ENCODE assay signal across 18 cellular contexts in the genomic region with DNA sequence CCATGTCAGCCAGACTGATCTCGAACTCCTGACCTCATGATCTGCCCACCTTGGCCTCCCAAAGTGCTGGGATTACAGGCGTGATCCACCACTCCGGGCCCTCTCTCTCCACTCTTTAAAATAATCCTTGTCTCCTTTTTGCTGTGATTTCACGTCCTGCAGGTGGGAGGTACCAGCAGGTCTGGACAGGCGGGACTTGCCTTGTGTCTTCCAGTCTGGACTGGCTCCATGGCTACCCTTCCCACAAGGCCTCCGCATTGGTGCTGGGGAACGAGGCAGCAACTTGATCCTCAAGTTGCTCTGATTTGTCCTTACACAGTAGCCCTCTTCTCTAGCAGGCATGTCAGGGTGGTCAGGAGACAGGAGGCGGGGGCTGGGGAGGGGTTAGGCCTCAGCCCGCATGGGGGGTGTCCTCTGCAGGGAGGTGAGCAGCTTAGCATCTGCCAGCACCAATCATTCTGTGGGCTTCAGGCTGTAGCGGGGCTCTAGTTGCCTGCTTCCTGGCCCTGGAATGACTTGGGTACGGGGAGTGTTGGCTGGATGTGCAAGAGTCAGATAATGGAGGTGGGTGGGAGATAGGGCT. TPM values are rescaled to one million over a fixed set of nuclear protein-coding genes. Genes with fewer than 3 reads are reported as not detected.
DNase-seq lines count a peak whose midpoint lies in the region; ATAC-seq and TF ChIP-seq lines count a peak whose summit lies in the region.
"Had no signal": no experiment of that assay in that cellular context is flagged by ENCODE, and none has a peak within 500 bp of the region (broad histone marks: within the 10 kb centered on the region; RNA-seq: fewer than 3 reads in every experiment).

No MANE protein-coding gene starts in this region.

- no peaks in the 10 kb centered on the region for H3K79me2 ChIP-seq in HCT116 (ENCODE audit: insufficient read depth, low read length)
- H3K79me2 ChIP-seq in mammary epithelial cell (ENCODE audit: insufficient read depth, low read length) = no peaks in the 10 kb centered on the region

- H3K4me1 Mint-ChIP-seq in neural crest cell = peaks cover 5% of the 10 kb centered on the region

- H3K9me3 ChIP-seq in BLaER1 (no peaks in the 10 kb centered on the region), HCT116 (ENCODE audit: control insufficient read depth in 1 of 2, insufficient read depth in 1 of 2, low read depth in 1 of 2, low read length in 2 of 2) (no peaks in the 10 kb centered on the region), mammary epithelial cell (replicated peaks; ENCODE audit: insufficient read depth, low read length) (no peaks in the 10 kb centered on the region), spleen (no peaks in the 10 kb centered on the region)

- in situ Hi-C loops in mammary epithelial cell (cut with MboI; ENCODE audit: low sequenced_read_pairs in 2 of 2) = loop anchor here (10.0 to 25.0 kb wide), 2 partner anchors 977 to 1095 kb away; partner anchors contain the start of genes CFAP90 (in 1 of the 2), FASTKD3 (in 1 of the 2) and MTRR (in 1 of the 2)

- H3K9me2 ChIP-seq in HCT116 (ENCODE audit: insufficient read depth) = no peaks in the 10 kb centered on the region

- dilution Hi-C loops in mammary epithelial cell (cut with HindIII; ENCODE audit: low sequenced_read_pairs) = no loop called here

- H3K27me3 ChIP-seq in BLaER1 (no peaks in the 10 kb centered on the region), HCT116 (ENCODE audit: insufficient read depth, low read length) (no peaks in the 10 kb centered on the region), mammary epithelial cell (ENCODE audit: insufficient read depth, low read length) (no peaks in the 10 kb centered on the region), spleen (replicated peaks in 1 of 7) (peaks cover 0 to under 1% (median 0%) of the 10 kb centered on the region in 7 donors)

- H3K27ac Mint-ChIP-seq in neural crest cell (ENCODE audit: unreplicated experiment) = peak overlapping the region; percentile 95
- H3K27ac Mint-ChIP-seq: CD8-positive, alpha-beta T cell had no signal

- no peaks in the 10 kb centered on the region for H3K27me3 Mint-ChIP-seq in neural crest cell (ENCODE audit: low read depth)

- 67% methylated on average over 9 of the region's 11 CpGs for WGBS in mammary epithelial cell (ENCODE audit: low coverage, missing lambda C conversion rate)
- whole genome bisulfite sequencing in spleen, 5 donors = 94 to 98% (median 96%) methylated on average over 11 of the region's 11 CpGs

- intact Hi-C loops in HCT116 (cut with micrococcal nuclease) = loop anchor here (5.0 kb wide), 1 partner anchor 1090 kb away; no protein-coding TSS in a partner anchor
- intact Hi-C loops in mammary epithelial cell (cut with micrococcal nuclease) = no loop called here
- intact Hi-C loops in spleen (cut with DNase I; ENCODE audit: low total_unique reads) = loop anchor here (5.0 kb wide), 1 partner anchor 980 kb away; no protein-coding TSS in a partner anchor

- TF ChIP-seq RAD21 in HCT116 (IDR thresholded peaks at IDR 0.05; ENCODE audit: low read depth) = no peak

- H3K4me1 ChIP-seq in BLaER1 (peaks cover 53% of the 10 kb centered on the region), HCT116 (ENCODE audit: control insufficient read depth in 1 of 2, insufficient read depth in 2 of 2, low read length in 2 of 2) (peaks cover 21 to 23% of the 10 kb centered on the region in 2 experiments), mammary epithelial cell (ENCODE audit: insufficient read depth, low read length) (peaks cover 25% of the 10 kb centered on the region), spleen (peaks cover 0 to 23% (median 12%) of the 10 kb centered on the region in 6 donors)

- RAD21 ChIA-PET in HCT116 (lab: Charles Lee; ENCODE audit: low non-redundant PET in 1 of 2, low total read pairs in 2 of 2, uncharacterized antibody in 2 of 2, unreplicated experiment in 2 of 2) = no interaction called here

- CTCF ChIA-PET in HCT116 (lab: Charles Lee) = interaction anchor here (0.9 to 2.0 kb wide), 4 partner anchors 8 to 988 kb away, joined by 3 to 7 read pairs (median 4); no protein-coding TSS in a partner anchor
- CTCF ChIA-PET in mammary epithelial cell (lab: Charles Lee; ENCODE audit: low non-redundant PET) = no interaction called here

- H3K36me3 Mint-ChIP-seq in neural crest cell (ENCODE audit: low read depth) = peaks cover 3% of the 10 kb centered on the region
- H3K36me3 Mint-ChIP-seq: CD8-positive, alpha-beta T cell had no signal

- no peaks in the 10 kb centered on the region for H4K20me1 ChIP-seq in BLaER1
- no peaks in the 10 kb centered on the region for H4K20me1 ChIP-seq in HCT116 (ENCODE audit: insufficient read depth)
- H4K20me1 ChIP-seq in mammary epithelial cell (ENCODE audit: insufficient read depth, low read length) = no peaks in the 10 kb centered on the region

- no peak for DNase-seq in HCT116 (ENCODE audit: low read depth, low spot score)
- DNase-seq in mammary epithelial cell = peak; percentile 20
- no peak for DNase-seq in neural crest cell (ENCODE audit: low read depth, low spot score)
- no peak for DNase-seq in SIG-M5 treated with dmso at 0.1 percent for 504 hours (lab: John Stamatoyannopoulos, UW; ENCODE audit: unreplicated experiment)
- DNase-seq in AML-193 (lab: John Stamatoyannopoulos, UW) = no peak
- DNase-seq in OCI-M2 (lab: John Stamatoyannopoulos, UW; ENCODE audit: unreplicated experiment) = no peak
- DNase-seq in spleen = no peak
- DNase-seq: CD8-positive, alpha-beta T cell; H9; IMR-90; Kasumi-1; NCI-H1417; NCI-H2081 treated with DMSO at 0.1 percent for 48 hours; NCI-H226; NCI-H526; NK-92 treated with Interleukin-12 subunit alpha and Interleukin-12 subunit beta, amount 100 ng/mL, for 24 hours; SHP77 treated with DMSO at 0.1 percent for 48 hours had no signal

- no peaks in the 10 kb centered on the region for H3K36me3 ChIP-seq in BLaER1
- H3K36me3 ChIP-seq in HCT116 (ENCODE audit: control insufficient read depth in 1 of 2, insufficient read depth in 2 of 2, low read length in 2 of 2) = no peaks in the 10 kb centered on the region
- no peaks in the 10 kb centered on the region for H3K36me3 ChIP-seq in mammary epithelial cell (ENCODE audit: insufficient read depth, low read length)
- H3K36me3 ChIP-seq in spleen = no peaks in the 10 kb centered on the region

- H3K27ac ChIP-seq in BLaER1 (no peak overlapping the region), HCT116 (ENCODE audit: low read depth, low read length) (no peak overlapping the region), mammary epithelial cell (ENCODE audit: insufficient read depth, low read depth, low read length) (no peak overlapping the region), spleen (no peak overlapping the region)

- no peak for TF ChIP-seq CTCF in HCT116 (IDR thresholded peaks at IDR 0.05 in 2 of 3, conservative IDR thresholded peaks at IDR 0.05 in 1 of 3; ENCODE audit: borderline replicate concordance in 1 of 3, insufficient read depth in 1 of 3, low read depth in 2 of 3, low read length in 2 of 3)
- no peak for TF ChIP-seq CTCF in mammary epithelial cell (conservative IDR thresholded peaks at IDR 0.05 in 1 of 2, IDR thresholded peaks at IDR 0.05 in 1 of 2; ENCODE audit: extremely low read depth in 1 of 2, insufficient read depth in 1 of 2, low read depth in 1 of 2, low read length in 2 of 2)
- TF ChIP-seq CTCF in neural crest cell (conservative IDR thresholded peaks at IDR 0.05) = no peak
- TF ChIP-seq CTCF in spleen (IDR thresholded peaks at IDR 0.05 in 8 of 11, conservative IDR thresholded peaks at IDR 0.05 in 3 of 11) = no peak

- H2AFZ ChIP-seq in HCT116 (ENCODE audit: low read depth, low read length, poor library complexity, severe bottlenecking) (no peak overlapping the region), mammary epithelial cell (ENCODE audit: low read depth, low read length) (no peak overlapping the region)

- H3K4me3 Mint-ChIP-seq in neural crest cell = no peak overlapping the region
- H3K4me3 Mint-ChIP-seq: CD8-positive, alpha-beta T cell; H9 had no signal

- no peak for ATAC-seq in HCT116
- ATAC-seq: CD8-positive, alpha-beta T cell had no signal

- H3K4me3 ChIP-seq in BLaER1 = no peak overlapping the region
- no peak overlapping the region for H3K4me3 ChIP-seq in HCT116 (replicated peaks in 1 of 2; ENCODE audit: low read depth in 1 of 2, low read length in 2 of 2)
- no peak overlapping the region for H3K4me3 ChIP-seq in mammary epithelial cell (replicated peaks in 1 of 3; ENCODE audit: insufficient read depth in 1 of 3, low read depth in 2 of 3, low read length in 3 of 3)
- H3K4me3 ChIP-seq in spleen = no peak overlapping the region

- H3K9ac ChIP-seq in BLaER1 (no peak overlapping the region), HCT116 (ENCODE audit: low read length) (no peak overlapping the region), mammary epithelial cell (ENCODE audit: insufficient read depth, low read length) (no peak overlapping the region)

- no peaks in the 10 kb centered on the region for H3K9me3 Mint-ChIP-seq in neural crest cell
- H3K9me3 Mint-ChIP-seq: CD8-positive, alpha-beta T cell; H9 had no signal

- H3K4me2 ChIP-seq in BLaER1 (0 out of 2 replicates have a peak overlapping the region, but pooled peaks have one; percentile 88), HCT116 (ENCODE audit: low read length) (peak overlapping the region; percentile 88; the same call in 1 of the 2 replicates), mammary epithelial cell (ENCODE audit: insufficient read depth, low read depth, low read length) (no peak overlapping the region)

- no peak for TF ChIP-seq POLR2A in HCT116 (IDR thresholded peaks at IDR 0.05; ENCODE audit: borderline replicate concordance, extremely low read depth, insufficient read depth, insufficient read length)
- no peak for TF ChIP-seq POLR2A in spleen (IDR thresholded peaks at IDR 0.05)

- POLR2A ChIA-PET in HCT116 (lab: Charles Lee) = no interaction called here

- BruUV-seq in HCT116 (replicated peaks; lab: Mats Ljungman, UMichigan) = no TSS peak
- no TSS peak for BruUV-seq in mammary epithelial cell (replicated peaks; lab: Mats Ljungman, UMichigan)

TF ChIP-seq in HCT116, 20 proteins besides CTCF, POLR2A, EP300 and RAD21:
- TF ChIP-seq, protein P1, sequence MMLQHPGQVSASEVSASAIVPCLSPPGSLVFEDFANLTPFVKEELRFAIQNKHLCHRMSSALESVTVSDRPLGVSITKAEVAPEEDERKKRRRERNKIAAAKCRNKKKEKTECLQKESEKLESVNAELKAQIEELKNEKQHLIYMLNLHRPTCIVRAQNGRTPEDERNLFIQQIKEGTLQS (IDR thresholded peaks at IDR 0.05) = no peak
- TF ChIP-seq SP1 (IDR thresholded peaks at IDR 0.05; ENCODE audit: low read depth) (no peak), SIN3A (IDR thresholded peaks at IDR 0.05; ENCODE audit: low read depth) (no peak), SRF (IDR thresholded peaks at IDR 0.05; ENCODE audit: low read depth) (no peak), EGR1 (IDR thresholded peaks at IDR 0.05; ENCODE audit: low read depth) (no peak), POLR2AphosphoS5 (IDR thresholded peaks at IDR 0.05; ENCODE audit: low read depth, low read length) (no peak), EZH2phosphoT487 (IDR thresholded peaks at IDR 0.05; ENCODE audit: borderline replicate concordance) (no peak)

RNA-seq across cellular contexts. Expression of gene TENT4A, which starts 54.3 kb away (rescaled TPM):
- total RNA-seq in HCT116 (2021; ENCODE audit: unreplicated experiment) (39.8 TPM), mammary epithelial cell (10 to 100 TPM; 18.3 to 32.6 TPM), neural crest cell (39.3 and 41.2 TPM in 2 replicates), spleen (10 to 100 TPM; 26.3 to 44.8 (median 37.0) TPM)
- polyA plus RNA-seq in HCT116 (2012) = 31.4 and 32.4 TPM in 2 replicates
- polyA plus RNA-seq in mammary epithelial cell (5.3 TPM), spleen (10 to 100 TPM in 2 of 3 donors, 1 to 10 TPM in 1; 7.1 to 16.5 (median 12.9) TPM)
- polyA minus RNA-seq in mammary epithelial cell = 31.8 TPM
